Comparison of ENCODE assay signal across 10 cellular contexts in genomic region chr5:38433160-38433861, GRCh38.
A peak's percentile ranks its signal among the peaks of the same experiment; 100 is the strongest.
DNase-seq lines count a peak whose midpoint lies in the region; ATAC-seq and TF ChIP-seq lines count a peak whose summit lies in the region.
"Had no signal": no experiment of that assay in that cellular context is flagged by ENCODE, and none has a peak within 500 bp of the region (broad histone marks: within the 10 kb centered on the region; RNA-seq: fewer than 3 reads in every experiment).

No MANE protein-coding gene starts in this region.

- H3K4me3 ChIP-seq in fibroblast of villous mesenchyme (ENCODE audit: low read depth, low read length): no peak overlapping the region

- peaks cover 2% of the 10 kb centered on the region for H3K27me3 Mint-ChIP-seq in osteocyte (ENCODE audit: unreplicated experiment)
- H3K27me3 Mint-ChIP-seq in activated T-cell treated with anti-CD3 and anti-CD28 coated beads, Interleukin-2, amount 50 U/mL, for 24 hours: peaks cover 39% of the 10 kb centered on the region

- H3K4me1 Mint-ChIP-seq in osteocyte (ENCODE audit: unreplicated experiment): peaks cover 34% of the 10 kb centered on the region
- no peaks in the 10 kb centered on the region for H3K4me1 Mint-ChIP-seq in activated T-cell treated with anti-CD3 and anti-CD28 coated beads, Interleukin-2, amount 50 U/mL, for 24 hours (ENCODE audit: low read depth)

- intact Hi-C loops in posterior vena cava (cut with DNase I): no loop called here

- peak overlapping the region; percentile 66 for H3K27ac Mint-ChIP-seq in osteocyte (ENCODE audit: unreplicated experiment)
- no peak overlapping the region for H3K27ac Mint-ChIP-seq in activated T-cell treated with anti-CD3 and anti-CD28 coated beads, Interleukin-2, amount 50 U/mL, for 24 hours
- H3K27ac Mint-ChIP-seq: dendritic cell treated with granulocyte-macrophage colony-stimulating factor and Interleukin-4, amounts not matched to agents 40 ng/mL and 50 ng/mL, for 4 days had no signal

- H3K4me3 Mint-ChIP-seq in osteocyte (ENCODE audit: unreplicated experiment): no peak overlapping the region
- no peak overlapping the region for H3K4me3 Mint-ChIP-seq in activated T-cell treated with anti-CD3 and anti-CD28 coated beads, Interleukin-2, amount 50 U/mL, for 24 hours
- H3K4me3 Mint-ChIP-seq: dendritic cell treated with granulocyte-macrophage colony-stimulating factor and Interleukin-4, amounts not matched to agents 40 ng/mL and 50 ng/mL, for 4 days had no signal

- H3K4me1 ChIP-seq in foreskin keratinocyte: peaks cover 2% of the 10 kb centered on the region

- H3K36me3 Mint-ChIP-seq in osteocyte (ENCODE audit: unreplicated experiment): no peaks in the 10 kb centered on the region
- no peaks in the 10 kb centered on the region for H3K36me3 Mint-ChIP-seq in activated T-cell treated with anti-CD3 and anti-CD28 coated beads, Interleukin-2, amount 50 U/mL, for 24 hours (ENCODE audit: low read depth)

- no peaks in the 10 kb centered on the region for H3K9me3 Mint-ChIP-seq in osteocyte (ENCODE audit: unreplicated experiment)
- H3K9me3 Mint-ChIP-seq in activated T-cell treated with anti-CD3 and anti-CD28 coated beads, Interleukin-2, amount 50 U/mL, for 24 hours: no peaks in the 10 kb centered on the region
- H3K9me3 Mint-ChIP-seq: dendritic cell treated with granulocyte-macrophage colony-stimulating factor and Interleukin-4, amounts not matched to agents 40 ng/mL and 50 ng/mL, for 4 days had no signal

- no peak for ATAC-seq in foreskin keratinocyte

- TF ChIP-seq CTCF in fibroblast of villous mesenchyme (IDR thresholded peaks at IDR 0.05; ENCODE audit: insufficient read depth, low read depth, low read length): peak; percentile 11
- no peak for TF ChIP-seq CTCF in osteocyte (IDR thresholded peaks at IDR 0.05)
- no peak for TF ChIP-seq CTCF in foreskin keratinocyte (conservative IDR thresholded peaks at IDR 0.05)

- H3K27ac ChIP-seq in foreskin keratinocyte: no peak overlapping the region

- peaks cover 11% of the 10 kb centered on the region for H3K27me3 ChIP-seq in foreskin keratinocyte

- peak; percentile 75 for DNase-seq in AG20443 (ENCODE audit: low spot score)
- peak; percentile 90 for DNase-seq in RPMI7951 (ENCODE audit: low read depth)
- DNase-seq in fibroblast of villous mesenchyme (ENCODE audit: low read depth): peak; percentile 83
- peak; percentile 88 for DNase-seq in osteocyte (ENCODE audit: extremely low spot score, unreplicated experiment)
- no peak for DNase-seq in foreskin keratinocyte
- DNase-seq in posterior vena cava (ENCODE audit: low spot score): no peak
- DNase-seq in activated T-cell treated with anti-CD3 and anti-CD28 coated beads, Interleukin-2, amount 50 U/mL, for 24 hours: no peak
- DNase-seq in COLO668 (lab: John Stamatoyannopoulos, UW; ENCODE audit: unreplicated experiment): no peak
- DNase-seq: Karpas-422 had no signal

Comparison
In these comparisons a context has a peak if more than half of its experiments do, and no peak if none do; other contexts are left out.
1. DNase-seq: peak in AG20443 (single experiment), RPMI7951 (single experiment), fibroblast of villous mesenchyme (single experiment) and osteocyte (single experiment); none in foreskin keratinocyte (0 of 2), posterior vena cava (single experiment), activated T-cell treated with anti-CD3 and anti-CD28 coated beads, Interleukin-2, amount 50 U/mL, for 24 hours (single experiment) and COLO668 (single experiment).